1 cellular context compared by ENCODE assay signal in genomic region chr5:1890296-1890695, GRCh38.
TF ChIP-seq lines count a peak whose summit lies in the region.

No MANE protein-coding gene starts in this region.

TF ChIP-seq in H1, 55 proteins besides CTCF, POLR2A, EP300 and RAD21 (continued from another document):
- TF ChIP-seq CHD7 (IDR thresholded peaks at IDR 0.05; ENCODE audit: insufficient replicate concordance, low read length) (no peak), POLR2AphosphoS5 (IDR thresholded peaks at IDR 0.05; ENCODE audit: low read depth, low read length) (no peak), RBBP5 (IDR thresholded peaks at IDR 0.05; ENCODE audit: borderline replicate concordance, low read depth, low read length) (no peak), GABPA (IDR thresholded peaks at IDR 0.05; ENCODE audit: borderline replicate concordance, insufficient read depth, low read length) (no peak), YY1 (IDR thresholded peaks at IDR 0.05; ENCODE audit: low read depth, low read length) (no peak), SIRT6 (IDR thresholded peaks at IDR 0.05; ENCODE audit: low read length) (no peak), USF2 (IDR thresholded peaks at IDR 0.05; ENCODE audit: low read length) (no peak), TBP (IDR thresholded peaks at IDR 0.05; ENCODE audit: low read depth, low read length) (no peak)
